In the genomic region with DNA sequence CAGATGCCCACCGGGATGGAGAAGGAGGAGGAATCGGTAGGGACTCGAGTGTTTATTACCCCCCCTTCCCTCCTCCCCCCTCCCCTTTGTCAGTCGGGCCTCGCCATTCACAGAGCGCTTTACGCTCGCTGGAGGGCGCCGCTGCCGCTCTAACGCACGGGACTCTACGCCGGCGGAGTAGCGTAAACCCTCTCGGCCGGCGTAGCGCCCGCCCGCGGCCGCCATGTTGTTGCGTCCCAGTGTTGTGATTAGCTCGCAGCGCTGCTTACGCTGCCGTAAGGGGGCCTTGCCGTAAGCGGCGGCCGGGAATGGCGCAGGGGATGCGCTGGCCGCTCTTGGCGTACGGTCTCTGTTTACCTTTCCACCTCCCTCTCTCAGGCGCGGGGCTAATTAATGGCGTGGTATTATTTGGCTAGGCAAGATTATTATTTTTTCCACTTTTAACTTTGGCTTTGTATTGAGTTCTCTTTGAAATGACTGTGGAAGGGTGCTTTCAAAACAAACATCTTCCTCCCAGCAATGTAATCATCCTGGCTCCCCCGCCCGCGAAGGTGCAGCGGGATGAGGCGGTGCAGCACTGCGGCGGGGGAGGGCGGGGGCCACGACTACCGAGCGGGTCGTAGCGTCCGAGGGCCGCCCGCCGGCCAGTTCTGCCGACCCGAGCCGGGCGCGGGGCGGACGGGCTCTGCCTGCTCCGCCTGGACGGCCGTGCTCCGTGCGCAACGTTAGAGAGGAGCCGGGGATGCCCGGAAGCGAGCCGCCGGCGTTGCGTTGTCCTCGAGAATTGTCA, we compare ENCODE assay signal across 8 cellular contexts.
DNase-seq lines count a peak whose midpoint lies in the region; ATAC-seq and FAIRE-seq lines count a peak whose summit lies in the region.

No MANE protein-coding gene starts in this region.

- FAIRE-seq in HTR-8/SVneo (lab: Jason Lieb, UNC): peak; percentile 91

- no peaks in the 10 kb centered on the region for H3K27me3 ChIP-seq in effector memory CD4-positive, alpha-beta T cell (replicated peaks; ENCODE audit: control insufficient read depth, insufficient read depth, low read length, poor library complexity, severe bottlenecking)

- peak; percentile 48 for ATAC-seq in GM21381 (IDR thresholded peaks at IDR 0.05; ENCODE audit: unreplicated experiment)

- H3K36me3 ChIP-seq in effector memory CD4-positive, alpha-beta T cell (ENCODE audit: control insufficient read depth, insufficient read depth, low read length): no peaks in the 10 kb centered on the region

- H3K4me3 ChIP-seq in effector memory CD4-positive, alpha-beta T cell (ENCODE audit: insufficient read depth, low read depth, low read length, poor library complexity, severe bottlenecking): peak overlapping the region; percentile 97

- peak overlapping the region; percentile 97 for H3K27ac ChIP-seq in effector memory CD4-positive, alpha-beta T cell (ENCODE audit: insufficient read depth, low read length, poor library complexity, severe bottlenecking)

- H3K9me3 ChIP-seq in effector memory CD4-positive, alpha-beta T cell (ENCODE audit: control insufficient read depth, low read length): no peaks in the 10 kb centered on the region

- peaks cover 15% of the 10 kb centered on the region for H3K4me1 ChIP-seq in effector memory CD4-positive, alpha-beta T cell (ENCODE audit: control insufficient read depth, insufficient read depth, low read length, poor library complexity, severe bottlenecking)

- DNase-seq in COLO668 (lab: John Stamatoyannopoulos, UW; ENCODE audit: unreplicated experiment) (peak; percentile 95), HTR-8/SVneo (ENCODE audit: insufficient read length, low spot score) (peak; percentile 67), NOMO-1 (lab: John Stamatoyannopoulos, UW; ENCODE audit: unreplicated experiment in 2 of 2) (peak; percentile 87 to 94), medulla oblongata (ENCODE audit: extremely low spot score) (peak; percentile 98)
- peak; percentile 89 to 91 (median 91) for DNase-seq in activated CD8-positive, alpha-beta memory T cell treated with anti-CD3 and anti-CD28 coated beads for 48 hours (ENCODE audit: low read depth in 2 of 3, low spot score in 2 of 3)
- peak; percentile 89 for DNase-seq in effector memory CD4-positive, alpha-beta T cell
- DNase-seq in stimulated activated CD4-positive, alpha-beta T cell treated with anti-CD3 and anti-CD28 coated beads, TNF-alpha, amount 100 ng/mL, for 48 hours (ENCODE audit: low read depth in 3 of 3): peak; percentile 85 to 88 (median 86)

Comparison
In these comparisons a context has a peak if more than half of its experiments do, and no peak if none do; other contexts are left out.
1. Peak in every context shown above with its lines: DNase-seq, ATAC-seq, H3K4me3 ChIP-seq and H3K27ac ChIP-seq.